ENCODE assay signal across 26 cellular contexts in genomic region chr5:6013496-6013895, GRCh38.
"Had no signal": no experiment of that assay in that cellular context is flagged by ENCODE, and none has a peak within 500 bp of the region (broad histone marks: within the 10 kb centered on the region; RNA-seq: fewer than 3 reads in every experiment).

No MANE protein-coding gene starts in this region.

- DNase-seq: colonic mucosa; cortex of kidney; effector CD8-positive, alpha-beta T cell; effector memory CD8-positive, alpha-beta T cell; endodermal cell; erythroblast; esophagus squamous epithelium; foreskin fibroblast; foreskin melanocyte; gastrocnemius medialis; glutamatergic neuron; head of caudate nucleus; heart right ventricle; hippocampal formation; left cardiac atrium; left lung; left ventricle myocardium superior; lower lobe of right lung; mesenchymal stem cell; mucosa of descending colon; naive B cell; naive thymus-derived CD8-positive, alpha-beta T cell had no signal

- H3K27me3 ChIP-seq: colonic mucosa, esophagus squamous epithelium, gastrocnemius medialis, heart right ventricle, left lung had no signal

- H3K4me1 ChIP-seq: colonic mucosa, esophagus squamous epithelium, gastrocnemius medialis, heart right ventricle, left lung, lower lobe of right lung had no signal

- H3K4me3 ChIP-seq: colonic mucosa, esophagus squamous epithelium, gastrocnemius medialis, heart right ventricle, left lung, lower lobe of right lung, mucosa of descending colon had no signal

- H3K36me3 ChIP-seq: colonic mucosa, esophagus squamous epithelium, gastrocnemius medialis, heart right ventricle, left lung, lower lobe of right lung had no signal

- H3K27ac ChIP-seq: colonic mucosa, epithelial cell of prostate, esophagus squamous epithelium, gastrocnemius medialis, heart right ventricle, left lung, lower lobe of right lung had no signal

- H3K9me3 ChIP-seq: colonic mucosa, esophagus squamous epithelium, gastrocnemius medialis, heart right ventricle, left lung, lower lobe of right lung, mucosa of descending colon had no signal

- FAIRE-seq: islet of Langerhans, keratinocyte had no signal

- ATAC-seq: effector memory CD8-positive, alpha-beta T cell; esophagus mucosa; gastrocnemius medialis; heart right ventricle; left cardiac atrium; left lung; left ventricle myocardium superior; lower lobe of right lung; mucosa of descending colon; naive thymus-derived CD8-positive, alpha-beta T cell had no signal
